In genomic region chr10:124609698-124610097, GRCh38 we compare ENCODE assay signal across 15 cellular contexts.
"Had no signal": no experiment of that assay in that cellular context is flagged by ENCODE, and none has a peak within 500 bp of the region (broad histone marks: within the 10 kb centered on the region; RNA-seq: fewer than 3 reads in every experiment).

No MANE protein-coding gene starts in this region.

- H3K36me3 Mint-ChIP-seq: activated naive CD4-positive, alpha-beta T cell treated with anti-CD3 and anti-CD28 coated beads, Interleukin-2, amount 50 U/mL, for 24 hours had no signal

- H3K27ac Mint-ChIP-seq: activated naive CD4-positive, alpha-beta T cell treated with anti-CD3 and anti-CD28 coated beads, Interleukin-2, amount 50 U/mL, for 24 hours; T-helper 1 cell treated with Interleukin-12 subunit alpha and Interleukin-12 subunit beta and Interleukin-4 antibody, amounts not matched to agents 30 μg/mL and 1 μg/mL, for 36 hours had no signal

- H3K4me1 ChIP-seq: foreskin keratinocyte had no signal

- H3K36me3 ChIP-seq: brain microvascular endothelial cell, right atrium auricular region, suprapubic skin had no signal

- FAIRE-seq: small intestine had no signal

- ATAC-seq: foreskin keratinocyte, left ventricle myocardium superior, SK-N-SH treated with all-trans-retinoic acid at 6 μM for 48 hours had no signal

- H3K4me3 Mint-ChIP-seq: activated naive CD4-positive, alpha-beta T cell treated with anti-CD3 and anti-CD28 coated beads, Interleukin-2, amount 50 U/mL, for 24 hours; T-helper 1 cell treated with Interleukin-12 subunit alpha and Interleukin-12 subunit beta and Interleukin-4 antibody, amounts not matched to agents 30 μg/mL and 1 μg/mL, for 36 hours had no signal

- H3K4me3 ChIP-seq: right atrium auricular region, suprapubic skin had no signal

- H3K27me3 ChIP-seq: brain microvascular endothelial cell, neutrophil, right atrium auricular region, suprapubic skin had no signal

- H3K9me3 Mint-ChIP-seq: activated naive CD4-positive, alpha-beta T cell treated with anti-CD3 and anti-CD28 coated beads, Interleukin-2, amount 50 U/mL, for 24 hours; T-helper 1 cell treated with Interleukin-12 subunit alpha and Interleukin-12 subunit beta and Interleukin-4 antibody, amounts not matched to agents 30 μg/mL and 1 μg/mL, for 36 hours had no signal

- H3K27me3 Mint-ChIP-seq: activated naive CD4-positive, alpha-beta T cell treated with anti-CD3 and anti-CD28 coated beads, Interleukin-2, amount 50 U/mL, for 24 hours had no signal

- H3K27ac ChIP-seq: brain microvascular endothelial cell, foreskin keratinocyte, neutrophil, right atrium auricular region, suprapubic skin had no signal

- DNase-seq: activated CD4-positive, alpha-beta T cell treated with anti-CD3 and anti-CD28 coated beads, Interleukin-2, amount 50 U/mL, for 1 hour; activated CD4-positive, CD25-positive, alpha-beta regulatory T cell; amniotic stem cell; brain microvascular endothelial cell; foreskin keratinocyte; islet precursor cell; left ventricle myocardium superior; small intestine; stimulated activated naive CD4-positive, alpha-beta T cell had no signal

- H3K9me3 ChIP-seq: neutrophil, right atrium auricular region, suprapubic skin had no signal
